8 cellular contexts compared by ENCODE assay signal in the genomic region with DNA sequence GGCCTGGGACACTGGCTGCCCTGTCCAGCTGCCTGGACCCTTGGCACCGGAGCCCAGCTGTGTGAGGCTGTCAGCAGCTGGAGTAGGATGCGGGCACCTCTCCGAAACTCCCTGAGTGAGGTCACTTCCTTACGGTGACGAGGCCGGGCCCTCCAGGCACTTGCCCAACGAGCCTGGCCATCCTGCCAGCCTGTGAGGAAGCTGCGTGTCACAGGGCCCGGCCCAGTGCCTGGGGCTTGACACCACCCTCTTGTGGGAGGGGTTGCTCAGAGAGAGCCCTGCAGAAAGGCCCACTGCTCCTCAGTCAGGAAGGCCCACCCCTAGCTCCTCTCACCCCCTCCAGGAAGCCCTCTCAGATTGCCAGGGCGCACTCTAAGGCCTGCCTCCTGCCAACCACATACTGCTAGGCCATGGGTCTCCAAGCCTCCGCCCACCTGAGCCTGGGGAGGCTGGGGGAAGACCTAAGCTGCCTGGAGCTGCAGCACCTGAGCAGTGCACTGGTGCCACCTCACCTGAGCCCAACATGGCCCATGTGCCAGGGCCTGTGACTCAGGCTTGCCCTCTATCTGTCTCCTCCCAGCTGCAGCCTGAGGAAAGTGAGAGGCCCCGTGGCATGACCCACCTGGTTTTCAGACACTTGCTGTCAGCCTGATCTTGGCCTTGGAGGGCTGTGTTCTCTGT. TPM values are rescaled to one million over a fixed set of nuclear protein-coding genes. Genes with fewer than 3 reads are reported as not detected.
DNase-seq lines count a peak whose midpoint lies in the region; ATAC-seq and TF ChIP-seq lines count a peak whose summit lies in the region.

No MANE protein-coding gene starts in this region.

- H2AFZ ChIP-seq in HCT116 (ENCODE audit: low read depth, low read length, poor library complexity, severe bottlenecking) (no peak overlapping the region), hepatocyte (no peak overlapping the region)

- H3K4me3 Mint-ChIP-seq in T-helper 17 cell: no peak overlapping the region

- no peak for TF ChIP-seq POLR2A in HCT116 (IDR thresholded peaks at IDR 0.05; ENCODE audit: borderline replicate concordance, extremely low read depth, insufficient read depth, insufficient read length)

- POLR2A ChIA-PET in HCT116 (lab: Charles Lee): interaction anchor here (1.0 to 1.3 kb wide), 4 partner anchors 22 to 59 kb away, joined by 3 to 5 read pairs (median 4); a partner anchor contains a TSS

- CTCF ChIA-PET in HCT116 (lab: Charles Lee): interaction anchor here (0.5 to 3.4 kb wide), 7 partner anchors 8 to 410 kb away, joined by 3 to 11 read pairs (median 6); no protein-coding TSS in a partner anchor

- intact Hi-C loops in HCT116 (cut with micrococcal nuclease): loop anchor here (1.0 kb wide), 1 partner anchor 533 kb away; a partner anchor contains a TSS

- H4K20me1 ChIP-seq in HCT116 (ENCODE audit: insufficient read depth): no peaks in the 10 kb centered on the region; the same call in 1 of the 2 replicates
- no peaks in the 10 kb centered on the region for H4K20me1 ChIP-seq in hepatocyte (ENCODE audit: insufficient read depth, poor library complexity, severe bottlenecking)

- H3K79me2 ChIP-seq in HCT116 (ENCODE audit: insufficient read depth, low read length) (peaks cover 7% of the 10 kb centered on the region), hepatocyte (no peaks in the 10 kb centered on the region)

- H3K36me3 Mint-ChIP-seq in T-helper 17 cell (ENCODE audit: low read depth): no peaks in the 10 kb centered on the region

- H3K4me3 ChIP-seq in HCT116 (replicated peaks in 1 of 2; ENCODE audit: low read depth in 1 of 2, low read length in 2 of 2) (peak overlapping the region; percentile 36 to 43), mucosa of stomach (ENCODE audit: low read length) (no peak overlapping the region), hepatocyte (no peak overlapping the region)
- H3K4me3 ChIP-seq in effector memory CD4-positive, alpha-beta T cell (ENCODE audit: insufficient read depth, low read depth, low read length, poor library complexity, severe bottlenecking): no peak overlapping the region

- RAD21 ChIA-PET in HCT116 (lab: Charles Lee; ENCODE audit: low non-redundant PET in 1 of 2, low total read pairs in 2 of 2, uncharacterized antibody in 2 of 2, unreplicated experiment in 2 of 2): interaction anchor here in 1 of 2 experiments (0.7 to 1.4 kb wide), 3 partner anchors 41 to 238 kb away, joined by 3 to 6 read pairs (median 3); no protein-coding TSS in a partner anchor

- H3K4me1 ChIP-seq in HCT116 (ENCODE audit: control insufficient read depth in 1 of 2, insufficient read depth in 2 of 2, low read length in 2 of 2) (peaks cover 34 to 49% of the 10 kb centered on the region in 2 experiments), mucosa of stomach (ENCODE audit: control insufficient read depth, insufficient read depth, low read length) (peaks cover 26% of the 10 kb centered on the region), hepatocyte (ENCODE audit: insufficient read depth) (peaks cover 9% of the 10 kb centered on the region)
- peaks cover 28% of the 10 kb centered on the region for H3K4me1 ChIP-seq in effector memory CD4-positive, alpha-beta T cell (ENCODE audit: control insufficient read depth, insufficient read depth, low read length, poor library complexity, severe bottlenecking)

- no TSS peak for BruUV-seq in HCT116 (replicated peaks; lab: Mats Ljungman, UMichigan)

- TF ChIP-seq RAD21 in HCT116 (IDR thresholded peaks at IDR 0.05; ENCODE audit: low read depth): no peak

- TF ChIP-seq CTCF in HCT116 (IDR thresholded peaks at IDR 0.05 in 2 of 3, conservative IDR thresholded peaks at IDR 0.05 in 1 of 3; ENCODE audit: borderline replicate concordance in 1 of 3, insufficient read depth in 1 of 3, low read depth in 2 of 3, low read length in 2 of 3) (no peak), hepatocyte (IDR thresholded peaks at IDR 0.05; ENCODE audit: poor library complexity) (no peak)

- WGBS in hepatocyte (ENCODE audit: low lambda C conversion rate, missing lambda C conversion rate): 79% methylated on average over 11 of the region's 12 CpGs

- DNase-seq in AG20443 (ENCODE audit: low spot score) (peak; percentile 91), HCT116 (ENCODE audit: low read depth, low spot score) (peak; percentile 89), T-helper 17 cell (peak; percentile 36 to 38 (median 37)), hepatocyte (ENCODE audit: low spot score) (no peak), activated gamma-delta T cell treated with Interleukin-2 at 50 U/mL for 16 hours (no peak), germinal center (ENCODE audit: low spot score) (no peak)
- peak; percentile 15 to 53 (median 45) for DNase-seq in effector memory CD4-positive, alpha-beta T cell

- H3K4me1 Mint-ChIP-seq in T-helper 17 cell: peaks cover 12% of the 10 kb centered on the region

- peak overlapping the region; percentile 83 for H3K27ac Mint-ChIP-seq in T-helper 17 cell

- peak; percentile 58 for ATAC-seq in HCT116
- ATAC-seq in T-helper 17 cell: peak; percentile 75

- H3K9me3 ChIP-seq in HCT116 (ENCODE audit: control insufficient read depth in 1 of 2, insufficient read depth in 1 of 2, low read depth in 1 of 2, low read length in 2 of 2): peaks cover 0 to 5% of the 10 kb centered on the region in 2 experiments; a peak in 1 of 4 replicates
- H3K9me3 ChIP-seq in T-helper 17 cell (ENCODE audit: control insufficient read depth, low read length, poor library complexity, severe bottlenecking): peaks cover 4% of the 10 kb centered on the region
- peaks cover 7% of the 10 kb centered on the region for H3K9me3 ChIP-seq in effector memory CD4-positive, alpha-beta T cell (ENCODE audit: control insufficient read depth, low read length)
- no peaks in the 10 kb centered on the region for H3K9me3 ChIP-seq in mucosa of stomach (ENCODE audit: control insufficient read depth, low read length)
- H3K9me3 ChIP-seq in hepatocyte (ENCODE audit: low read depth): peaks cover 7% of the 10 kb centered on the region

- H3K4me2 ChIP-seq in HCT116 (ENCODE audit: low read length) (peak overlapping the region; percentile 81), hepatocyte (no peak overlapping the region)

- H3K36me3 ChIP-seq in HCT116 (ENCODE audit: control insufficient read depth in 1 of 2, insufficient read depth in 2 of 2, low read length in 2 of 2) (peaks cover 0 to 4% of the 10 kb centered on the region in 2 experiments; a peak in 1 of 4 replicates), mucosa of stomach (ENCODE audit: control insufficient read depth, insufficient read depth, low read length) (no peaks in the 10 kb centered on the region), hepatocyte (replicated peaks; ENCODE audit: insufficient read depth, low read depth) (no peaks in the 10 kb centered on the region)
- H3K36me3 ChIP-seq in effector memory CD4-positive, alpha-beta T cell (ENCODE audit: control insufficient read depth, insufficient read depth, low read length): no peaks in the 10 kb centered on the region

- no peaks in the 10 kb centered on the region for H3K9me2 ChIP-seq in HCT116 (ENCODE audit: insufficient read depth)
- no peaks in the 10 kb centered on the region for H3K9me2 ChIP-seq in hepatocyte (replicated peaks; ENCODE audit: insufficient read depth)

- H3K27me3 Mint-ChIP-seq in T-helper 17 cell: no peaks in the 10 kb centered on the region

- H3K27me3 ChIP-seq in HCT116 (ENCODE audit: insufficient read depth, low read length): no peaks in the 10 kb centered on the region
- no peaks in the 10 kb centered on the region for H3K27me3 ChIP-seq in effector memory CD4-positive, alpha-beta T cell (replicated peaks; ENCODE audit: control insufficient read depth, insufficient read depth, low read length, poor library complexity, severe bottlenecking)
- no peaks in the 10 kb centered on the region for H3K27me3 ChIP-seq in mucosa of stomach (ENCODE audit: control insufficient read depth, insufficient read depth, low read length)
- peaks cover 8% of the 10 kb centered on the region for H3K27me3 ChIP-seq in hepatocyte

- H3K9ac ChIP-seq in HCT116 (ENCODE audit: low read length) (peak overlapping the region; percentile 53), mucosa of stomach (ENCODE audit: low read length) (peak overlapping the region; percentile 19)

- H3K27ac ChIP-seq in HCT116 (ENCODE audit: low read depth, low read length) (peak overlapping the region; percentile 60), hepatocyte (no peak overlapping the region)
- peak overlapping the region; percentile 18 for H3K27ac ChIP-seq in effector memory CD4-positive, alpha-beta T cell (ENCODE audit: insufficient read depth, low read length, poor library complexity, severe bottlenecking)

TF ChIP-seq in HCT116, 20 proteins besides CTCF, POLR2A, EP300 and RAD21:
- TF ChIP-seq FOSL1 (IDR thresholded peaks at IDR 0.05; ENCODE audit: low read depth) (no peak), EZH2 (IDR thresholded peaks at IDR 0.05) (no peak), JUND (IDR thresholded peaks at IDR 0.05) (no peak), SP1 (IDR thresholded peaks at IDR 0.05; ENCODE audit: low read depth) (no peak), EZH2phosphoT487 (IDR thresholded peaks at IDR 0.05; ENCODE audit: borderline replicate concordance) (no peak), POLR2AphosphoS5 (IDR thresholded peaks at IDR 0.05; ENCODE audit: low read depth, low read length) (peak; percentile 87), CEBPB (IDR thresholded peaks at IDR 0.05; ENCODE audit: low read depth) (no peak)
TF ChIP-seq in HCT116: peak in this region for 1.

RNA-seq across cellular contexts. Expression of a gene that starts 4.3 kb away (rescaled TPM):
- total RNA-seq in HCT116 (2021; ENCODE audit: unreplicated experiment) (309 TPM), T-helper 17 cell (1 to 10 TPM in 1 of 2 donors, under 1 TPM in 1; 0.96 to 2.8 TPM), hepatocyte (7.1 and 8.5 TPM in 2 replicates)
- polyA plus RNA-seq in HCT116 (2012): 446 and 495 TPM in 2 replicates
- 62.4 and 67.4 TPM in 2 replicates for polyA plus RNA-seq in hepatocyte

RNA-seq across cellular contexts. Expression of a gene that starts 47.9 kb away (rescaled TPM):
- total RNA-seq in HCT116 (2021; ENCODE audit: unreplicated experiment) (24.0 TPM), T-helper 17 cell (1 to 10 TPM in 1 of 2 donors, under 1 TPM in 1; 0.91 to 2.6 TPM), hepatocyte (411 and 470 TPM in 2 replicates)
- polyA plus RNA-seq in HCT116 (2012): 15.9 and 22.3 TPM in 2 replicates
- 526 and 563 TPM in 2 replicates for polyA plus RNA-seq in hepatocyte

RNA-seq across cellular contexts. Expression of a gene that starts 58.6 kb away (rescaled TPM):
- 144 TPM for total RNA-seq in HCT116 (2021; ENCODE audit: unreplicated experiment)
- 63.0 and 82.2 TPM in 2 replicates for polyA plus RNA-seq in HCT116 (2012)
- total RNA-seq in T-helper 17 cell: 100 to 1,000 TPM; 229 to 275 TPM
- total RNA-seq in hepatocyte: 75.7 and 79.0 TPM in 2 replicates
- 101 and 118 TPM in 2 replicates for polyA plus RNA-seq in hepatocyte

Comparison
In these comparisons a context has a peak if more than half of its experiments do, and no peak if none do; other contexts are left out.
1. DNase-seq: peak in AG20443 (single experiment), HCT116 (single experiment), T-helper 17 cell (3 of 3) and effector memory CD4-positive, alpha-beta T cell (3 of 3); none in hepatocyte (single experiment), activated gamma-delta T cell treated with Interleukin-2 at 50 U/mL for 16 hours (single experiment) and germinal center (single experiment).
2. H3K4me3 ChIP-seq: peak in HCT116 (2 of 2); none in effector memory CD4-positive, alpha-beta T cell (single experiment), mucosa of stomach (single experiment) and hepatocyte (single experiment).
3. RNA of a gene that starts 4.3 kb away (total RNA-seq): 309 TPM in HCT116 (single experiment); 7.1 to 8.5 TPM in hepatocyte and 0.96 to 2.8 TPM in T-helper 17 cell; every median in the first group is over 10 times any median in the second.
4. RNA of a gene that starts 47.9 kb away (total RNA-seq): 411 to 470 TPM in hepatocyte; 24.0 TPM in HCT116 (single experiment) and 0.91 to 2.6 TPM in T-helper 17 cell; every median in the first group is over 10 times any median in the second.